In the genomic region with DNA sequence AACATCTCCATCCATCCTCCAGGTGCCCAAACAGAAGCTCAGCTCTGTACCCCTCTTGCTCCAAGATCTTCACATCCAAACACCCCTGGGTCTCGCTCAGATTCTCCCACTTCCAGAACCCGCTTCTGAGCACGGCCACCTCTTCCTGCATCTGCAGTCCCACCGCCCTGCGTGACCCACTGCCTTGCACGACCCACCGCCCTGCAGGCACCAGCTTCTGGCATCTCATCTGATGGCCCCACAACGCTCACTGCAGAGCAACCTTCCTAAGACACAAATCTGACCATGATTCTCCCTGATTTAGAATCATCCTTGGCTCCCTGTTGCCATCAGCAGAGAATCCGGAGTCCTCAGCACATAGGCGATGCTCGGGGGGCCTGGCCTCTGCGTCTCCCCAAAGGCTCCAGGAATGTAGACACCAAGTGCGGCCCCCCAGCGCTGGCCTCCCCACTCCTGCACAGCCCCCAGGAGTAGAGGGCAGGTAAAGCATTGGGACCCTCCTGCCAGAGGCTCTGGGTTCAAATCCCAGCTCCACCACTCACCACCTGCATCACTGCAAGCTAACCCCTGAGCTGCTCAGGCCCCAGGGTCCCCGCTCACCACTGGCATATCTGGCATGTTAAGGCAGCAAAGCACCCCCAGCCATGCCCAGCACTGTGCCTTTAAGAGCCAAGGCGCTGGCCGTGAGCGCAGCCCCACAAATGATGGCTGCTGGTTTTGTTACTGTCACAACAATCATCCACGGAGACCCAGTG, we compare ENCODE assay signal across 1 cellular context.
TF ChIP-seq lines count a peak whose summit lies in the region.

No MANE protein-coding gene starts in this region.

TF ChIP-seq in HEK293, 187 proteins besides CTCF, POLR2A, EP300 and RAD21 (continued from another document):
- TF ChIP-seq ZNF292 (tag by site-specific recombination; IDR thresholded peaks at IDR 0.05; ENCODE audit: borderline replicate concordance, low read depth): no peak
TF ChIP-seq in HEK293: peak in this region for 0.
